Comparison of ENCODE assay signal across 8 cellular contexts in genomic region chr19:19775891-19776205, GRCh38. TPM values are rescaled to one million over a fixed set of nuclear protein-coding genes. Genes with fewer than 3 reads are reported as not detected.
DNase-seq lines count a peak whose midpoint lies in the region; ATAC-seq and TF ChIP-seq lines count a peak whose summit lies in the region.

No MANE protein-coding gene starts in this region.

- H3K4me3 ChIP-seq in GM12875 (ENCODE audit: low read depth, low read length) (peak overlapping the region; percentile 82), SU-DHL-6 (ENCODE audit: insufficient read depth, low read length, poor library complexity, severe bottlenecking) (peak overlapping the region; percentile 86), skeletal muscle tissue (ENCODE audit: low read length in 3 of 3) (peak overlapping the region; percentile 96 to 99 (median 99))

- no peaks in the 10 kb centered on the region for H4K20me1 ChIP-seq in SU-DHL-6 (ENCODE audit: low read depth, low read length)

- peaks cover 25% of the 10 kb centered on the region for H3K79me2 ChIP-seq in SU-DHL-6 (ENCODE audit: insufficient read depth, low read length)

- peak overlapping the region; percentile 88 for H3K4me2 ChIP-seq in SU-DHL-6 (ENCODE audit: low read depth, low read length, poor library complexity, severe bottlenecking)

- H3K27ac ChIP-seq in SU-DHL-6 (ENCODE audit: low read depth, low read length) (no peak overlapping the region), skeletal muscle tissue (ENCODE audit: low read depth, low read length) (peak overlapping the region; percentile 69)

- H3K9me2 ChIP-seq in SU-DHL-6 (replicated peaks; ENCODE audit: insufficient read depth, low read length): no peaks in the 10 kb centered on the region

- 0 out of 2 replicates have a peak, but pooled peaks cover 7% of the 10 kb centered on the region for H3F3A ChIP-seq in SU-DHL-6 (ENCODE audit: insufficient read depth)

- peak; percentile 10 for DNase-seq in globus pallidus (ENCODE audit: low spot score)
- no peak for DNase-seq in HCEC 1CT
- DNase-seq in GM19240 (ENCODE audit: insufficient read length, low spot score): no peak
- no peak for DNase-seq in MV-4-11 (lab: John Stamatoyannopoulos, UW)

- peaks cover 15 to 25% (median 16%) of the 10 kb centered on the region in 3 donors for H3K4me1 ChIP-seq in skeletal muscle tissue (ENCODE audit: control insufficient read depth in 3 of 3, insufficient read depth in 3 of 3, low read length in 3 of 3)

- H3K9ac ChIP-seq in SU-DHL-6 (ENCODE audit: low read length) (peak overlapping the region; percentile 70), skeletal muscle tissue (ENCODE audit: low read depth in 1 of 3, low read length in 3 of 3) (peak overlapping the region; percentile 89 to 97 (median 97))

- no peak for TF ChIP-seq CTCF in GM12875 (IDR thresholded peaks at IDR 0.05; ENCODE audit: borderline replicate concordance, insufficient read depth, low read depth, low read length)
- no peak for TF ChIP-seq CTCF in SU-DHL-6 (IDR thresholded peaks at IDR 0.05; ENCODE audit: insufficient read depth, low read length, poor library complexity, severe bottlenecking)

- H2AFZ ChIP-seq in SU-DHL-6 (ENCODE audit: low read depth, low read length, severe bottlenecking): peak overlapping the region; percentile 65

- H3K27me3 ChIP-seq in SU-DHL-6 (ENCODE audit: low read length): no peaks in the 10 kb centered on the region
- no peaks in the 10 kb centered on the region for H3K27me3 ChIP-seq in skeletal muscle tissue (ENCODE audit: control insufficient read depth in 3 of 3, insufficient read depth in 3 of 3, low read length in 3 of 3)

- H3K9me3 ChIP-seq in SU-DHL-6 (ENCODE audit: insufficient read depth, low read length) (no peaks in the 10 kb centered on the region), skeletal muscle tissue (ENCODE audit: control insufficient read depth in 3 of 3, low read length in 3 of 3) (no peaks in the 10 kb centered on the region)

- ATAC-seq in HG02678 (IDR thresholded peaks at IDR 0.05; ENCODE audit: unreplicated experiment): peak; percentile 15

- H3K36me3 ChIP-seq in SU-DHL-6 (ENCODE audit: low read length) (no peaks in the 10 kb centered on the region), skeletal muscle tissue (ENCODE audit: control insufficient read depth in 3 of 3, insufficient read depth in 3 of 3, low read length in 3 of 3) (peaks cover 0 to 3% (median 3%) of the 10 kb centered on the region in 3 donors)

RNA-seq across cellular contexts. Expression of gene ZNF14, which starts 42.9 kb away (rescaled TPM):
- total RNA-seq in skeletal muscle tissue: 6.8 TPM

RNA-seq across cellular contexts. Expression of gene ZNF506, which starts 45.7 kb away (rescaled TPM):
- 20.9 TPM for total RNA-seq in skeletal muscle tissue
